ENCODE assay signal across 12 cellular contexts in the genomic region with DNA sequence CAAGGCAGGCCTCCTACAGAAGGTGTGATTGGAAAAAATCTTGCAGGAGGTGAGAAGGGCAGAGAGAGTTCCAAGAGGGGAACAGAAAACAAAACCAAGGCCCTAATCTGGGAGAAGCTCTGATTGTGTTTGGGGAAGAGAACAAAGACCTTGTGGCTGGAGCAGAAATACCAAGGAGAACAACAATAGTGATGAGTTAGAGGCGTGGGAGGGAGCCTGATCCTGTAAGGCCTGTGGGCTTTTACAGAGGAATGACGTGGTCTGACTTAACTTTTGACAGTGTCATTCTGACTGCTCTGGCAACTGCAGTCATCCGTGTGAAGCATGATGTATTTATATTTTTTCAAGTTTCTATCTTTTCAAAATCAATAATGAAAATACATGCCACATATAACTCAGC.
DNase-seq lines count a peak whose midpoint lies in the region; ATAC-seq and TF ChIP-seq lines count a peak whose summit lies in the region.
"Had no signal": no experiment of that assay in that cellular context is flagged by ENCODE, and none has a peak within 500 bp of the region (broad histone marks: within the 10 kb centered on the region; RNA-seq: fewer than 3 reads in every experiment).

No MANE protein-coding gene starts in this region.

- no peak overlapping the region for H2AK5ac ChIP-seq in IMR-90 (ENCODE audit: low read depth, low read length)

- no peaks in the 10 kb centered on the region for H3K9me2 ChIP-seq in GM23338 (ENCODE audit: insufficient read depth)

- in situ Hi-C loops in IMR-90 (cut with MboI; ENCODE audit: low sequenced_read_pairs) = no loop called here

- no peaks in the 10 kb centered on the region for H3K79me2 ChIP-seq in GM23338 (replicated peaks; ENCODE audit: insufficient read depth)

- H2BK15ac ChIP-seq in IMR-90 (ENCODE audit: low read depth, low read length) = no peak overlapping the region

- no peak overlapping the region for H3K4ac ChIP-seq in IMR-90 (ENCODE audit: low read depth, low read length)

- no peak overlapping the region for H4K5ac ChIP-seq in IMR-90 (ENCODE audit: low read depth, low read length)

- H2BK20ac ChIP-seq in IMR-90 (ENCODE audit: low read depth, low read length) = no peak overlapping the region

- no peaks in the 10 kb centered on the region for H3K27me3 Mint-ChIP-seq in GM23338 (ENCODE audit: insufficient read depth, low read depth, poor library complexity)
- no peaks in the 10 kb centered on the region for H3K27me3 Mint-ChIP-seq in activated T-cell treated with anti-CD3 and anti-CD28 coated beads, Interleukin-2, amount 50 U/mL, for 24 hours

- dilution Hi-C loops in IMR-90 (cut with HindIII; ENCODE audit: low sequenced_read_pairs, unreplicated experiment) = no loop called here

- H3K23ac ChIP-seq in IMR-90 (ENCODE audit: low read depth, low read length) = no peak overlapping the region

- no peak for TF ChIP-seq POLR2A in IMR-90 (IDR thresholded peaks at IDR 0.05; ENCODE audit: low read depth, low read length)

- TF ChIP-seq CTCF in GM10248 (IDR thresholded peaks at IDR 0.05; ENCODE audit: control extremely low read depth, extremely low read depth, low read depth, missing control alignments) = no peak
- TF ChIP-seq CTCF in GM23338 (conservative IDR thresholded peaks at IDR 0.05; ENCODE audit: low read depth in 2 of 2) = no peak
- TF ChIP-seq CTCF in IMR-90 (conservative IDR thresholded peaks at IDR 0.05; ENCODE audit: low read depth, low read length) = no peak
- no peak for TF ChIP-seq CTCF in fibroblast of villous mesenchyme (IDR thresholded peaks at IDR 0.05; ENCODE audit: insufficient read depth, low read depth, low read length)
- no peak for TF ChIP-seq CTCF in psoas muscle (IDR thresholded peaks at IDR 0.05)
- no peak for TF ChIP-seq CTCF in tibial artery (IDR thresholded peaks at IDR 0.05)

- H4K8ac ChIP-seq in IMR-90 (ENCODE audit: low read depth in 2 of 2, low read length in 2 of 2) = no peak overlapping the region

- no peak overlapping the region for H3K4me3 ChIP-seq in GM23338
- H3K4me3 ChIP-seq in IMR-90 (ENCODE audit: insufficient read depth, low read depth, low read length) = no peak overlapping the region
- no peak overlapping the region for H3K4me3 ChIP-seq in fibroblast of villous mesenchyme (ENCODE audit: low read depth, low read length)
- no peak overlapping the region for H3K4me3 ChIP-seq in psoas muscle
- H3K4me3 ChIP-seq in tibial artery = no peak overlapping the region
- H3K4me3 ChIP-seq: cardiac muscle cell had no signal

- no peaks in the 10 kb centered on the region for H3K9me3 Mint-ChIP-seq in GM23338
- peaks cover 4% of the 10 kb centered on the region for H3K9me3 Mint-ChIP-seq in activated T-cell treated with anti-CD3 and anti-CD28 coated beads, Interleukin-2, amount 50 U/mL, for 24 hours

- H2BK5ac ChIP-seq in IMR-90 (ENCODE audit: low read depth, low read length, poor library complexity, severe bottlenecking) = no peak overlapping the region

- no peaks in the 10 kb centered on the region for H3K4me1 ChIP-seq in GM23338 (ENCODE audit: insufficient read depth)
- no peaks in the 10 kb centered on the region for H3K4me1 ChIP-seq in IMR-90 (ENCODE audit: control insufficient read depth, insufficient read depth, low read length)
- H3K4me1 ChIP-seq in psoas muscle = no peaks in the 10 kb centered on the region
- peaks cover 0 to 10% (median 0%) of the 10 kb centered on the region in 4 donors for H3K4me1 ChIP-seq in tibial artery

- intact Hi-C loops in IMR-90 (cut with micrococcal nuclease) (no loop called here), psoas muscle (cut with DNase I) (no loop called here), tibial artery (cut with DNase I; ENCODE audit: low total_unique reads) (no loop called here)

- H3K27ac ChIP-seq in GM23338 (ENCODE audit: low read depth) = no peak overlapping the region
- no peak overlapping the region for H3K27ac ChIP-seq in IMR-90 (ENCODE audit: insufficient read depth, low read length)
- H3K27ac ChIP-seq in psoas muscle = no peak overlapping the region
- no peak overlapping the region for H3K27ac ChIP-seq in tibial artery
- H3K27ac ChIP-seq: C4-2B, cardiac muscle cell had no signal

- H3K27me3 ChIP-seq in GM23338 (ENCODE audit: insufficient read depth) = no peaks in the 10 kb centered on the region
- H3K27me3 ChIP-seq in IMR-90 (ENCODE audit: control insufficient read depth, insufficient read depth, low read length) = no peaks in the 10 kb centered on the region
- H3K27me3 ChIP-seq in psoas muscle (ENCODE audit: insufficient read depth in 3 of 3, low read length in 2 of 3) = no peaks in the 10 kb centered on the region
- no peaks in the 10 kb centered on the region for H3K27me3 ChIP-seq in tibial artery
- H3K27me3 ChIP-seq: cardiac muscle cell had no signal

- H2AFZ ChIP-seq in GM23338 = no peak overlapping the region
- H2AFZ ChIP-seq in IMR-90 (replicated peaks; ENCODE audit: low read length, poor library complexity) = no peak overlapping the region

- H4K20me1 ChIP-seq in GM23338 (replicated peaks; ENCODE audit: insufficient read depth) (no peaks in the 10 kb centered on the region), IMR-90 (ENCODE audit: insufficient read depth, low read length) (no peaks in the 10 kb centered on the region)

- H3K4me2 ChIP-seq in GM23338 (no peak overlapping the region), IMR-90 (ENCODE audit: low read depth, low read length) (no peak overlapping the region)

- H4K91ac ChIP-seq in IMR-90 (ENCODE audit: insufficient read depth, low read depth, low read length) = no peak overlapping the region

- no peak overlapping the region for H3K18ac ChIP-seq in IMR-90 (ENCODE audit: low read depth, low read length)

- H3K36me3 ChIP-seq in GM23338 (ENCODE audit: insufficient read depth) (no peaks in the 10 kb centered on the region), IMR-90 (ENCODE audit: control insufficient read depth, insufficient read depth, low read length) (no peaks in the 10 kb centered on the region; the same call in 1 of the 2 replicates), psoas muscle (ENCODE audit: insufficient read depth in 1 of 2, low read depth in 1 of 2) (no peaks in the 10 kb centered on the region), tibial artery (no peaks in the 10 kb centered on the region)
- H3K36me3 ChIP-seq: cardiac muscle cell had no signal

- no CpG with 5 or more reads among the region's 3 CpGs for WGBS in IMR-90 (ENCODE audit: extremely low coverage in 2 of 2, insufficient read length in 1 of 2), 2 experiments
- 58 to 66% (median 64%) methylated on average over 3 of the region's 3 CpGs for WGBS in psoas muscle, 3 donors

- H2AK9ac ChIP-seq in IMR-90 (replicated peaks; ENCODE audit: low read depth, low read length, poor library complexity) = no peak overlapping the region

- POLR2A ChIA-PET in GM10248 (lab: Yijun Ruan, JAX) = no interaction called here
- POLR2A ChIA-PET in IMR-90 (lab: Charles Lee; ENCODE audit: unreplicated experiment) = no interaction called here

- no peak overlapping the region; the same call in 1 of the 2 replicates for H3K27ac Mint-ChIP-seq in GM23338
- no peak overlapping the region for H3K27ac Mint-ChIP-seq in activated T-cell treated with anti-CD3 and anti-CD28 coated beads, Interleukin-2, amount 50 U/mL, for 24 hours

- H3K9me3 ChIP-seq in IMR-90 (ENCODE audit: control insufficient read depth, insufficient read depth, low read length) (no peaks in the 10 kb centered on the region), psoas muscle (no peaks in the 10 kb centered on the region), tibial artery (no peaks in the 10 kb centered on the region)

- BruUV-seq in IMR-90 (replicated peaks; lab: Mats Ljungman, UMichigan) = no TSS peak

- H3F3A ChIP-seq in GM23338 (replicated peaks; ENCODE audit: low read depth) = no peaks in the 10 kb centered on the region

- peaks cover 10% of the 10 kb centered on the region; the same call in 2 of the 3 replicates for H3K4me1 Mint-ChIP-seq in GM23338
- no peaks in the 10 kb centered on the region for H3K4me1 Mint-ChIP-seq in activated T-cell treated with anti-CD3 and anti-CD28 coated beads, Interleukin-2, amount 50 U/mL, for 24 hours (ENCODE audit: low read depth)

- no peaks in the 10 kb centered on the region for H3K36me3 Mint-ChIP-seq in GM23338 (ENCODE audit: low read depth)
- no peaks in the 10 kb centered on the region for H3K36me3 Mint-ChIP-seq in activated T-cell treated with anti-CD3 and anti-CD28 coated beads, Interleukin-2, amount 50 U/mL, for 24 hours (ENCODE audit: low read depth)

- no peaks in the 10 kb centered on the region for H3K79me1 ChIP-seq in IMR-90 (ENCODE audit: low read depth in 1 of 2, low read length in 2 of 2)

- ATAC-seq in GM23338 (peak; percentile 93), IMR-90 (ENCODE audit: low read depth) (no peak), psoas muscle (no peak)
- ATAC-seq: Panc1 had no signal

- DNase-seq in GM10248 (ENCODE audit: extremely low spot score) = peak; percentile 26
- peak; percentile 29 for DNase-seq in GM23338 (ENCODE audit: low spot score)
- peak; percentile 50 for DNase-seq in IMR-90
- DNase-seq in fibroblast of villous mesenchyme (ENCODE audit: low read depth) = peak; percentile 12
- DNase-seq in psoas muscle = no peak
- no peak for DNase-seq in activated T-cell treated with anti-CD3 and anti-CD28 coated beads, Interleukin-2, amount 50 U/mL, for 24 hours
- no peak for DNase-seq in tibial artery
- no peak for DNase-seq in NCI-H2171 (lab: John Stamatoyannopoulos, UW)
- DNase-seq: activated CD8-positive, alpha-beta memory T cell treated with anti-CD3 and anti-CD28 coated beads for 24 hours had no signal

- no peak overlapping the region for H3K14ac ChIP-seq in IMR-90 (replicated peaks; ENCODE audit: low read depth, low read length)

- no peaks in the 10 kb centered on the region; the same call in 1 of the 2 replicates for H3K9me1 ChIP-seq in IMR-90 (ENCODE audit: insufficient read depth, low read length)

- H3K4me3 Mint-ChIP-seq in GM23338 = no peak overlapping the region
- H3K4me3 Mint-ChIP-seq in activated T-cell treated with anti-CD3 and anti-CD28 coated beads, Interleukin-2, amount 50 U/mL, for 24 hours = no peak overlapping the region

- no peak for TF ChIP-seq RAD21 in IMR-90 (IDR thresholded peaks at IDR 0.05; ENCODE audit: low read length)

- H3K56ac ChIP-seq in IMR-90 (ENCODE audit: extremely low read depth, insufficient read depth, low read length) = no peak overlapping the region

- no peak overlapping the region for H3K9ac ChIP-seq in IMR-90 (ENCODE audit: low read depth, low read length)

- H2BK120ac ChIP-seq in IMR-90 (ENCODE audit: low read depth, low read length) = no peak overlapping the region

- CTCF ChIA-PET in GM10248 (lab: Yijun Ruan, JAX) (interaction anchor here (1.1 kb wide), 1 partner anchor 12 kb away, joined by 3 read pairs; no protein-coding TSS in a partner anchor), IMR-90 (lab: Yijun Ruan, JAX) (no interaction called here)

TF ChIP-seq in GM23338, 12 proteins besides CTCF, POLR2A, EP300 and RAD21 (continues in another document):
- TF ChIP-seq ZNF114 (CRISPR knock-in tag; IDR thresholded peaks at IDR 0.05) = no peak

TF ChIP-seq in IMR-90, 13 proteins besides CTCF, POLR2A, EP300 and RAD21 (continues in another document):
- TF ChIP-seq SMC3 (IDR thresholded peaks at IDR 0.05; ENCODE audit: low read depth, low read length) = no peak

Comparison
In these comparisons a context has a peak if more than half of its experiments do, and no peak if none do; other contexts are left out.
1. DNase-seq: peak in GM10248 (single experiment), GM23338 (single experiment), IMR-90 (single experiment) and fibroblast of villous mesenchyme (single experiment); none in psoas muscle (0 of 2), activated T-cell treated with anti-CD3 and anti-CD28 coated beads, Interleukin-2, amount 50 U/mL, for 24 hours (single experiment), tibial artery (0 of 2) and NCI-H2171 (single experiment).